ENCODE assay signal across 6 cellular contexts in genomic region chr9:138199917-138200316, GRCh38.
DNase-seq lines count a peak whose midpoint lies in the region; FAIRE-seq and TF ChIP-seq lines count a peak whose summit lies in the region.
"Not testable (repeated sequence)": the region's sequence is repeated elsewhere in the genome, so short reads cannot be mapped to it uniquely, and the experiment has no call there.

No MANE protein-coding gene starts in this region.

- not testable (repeated sequence) for H3K27ac Mint-ChIP-seq in activated CD4-positive, alpha-beta T cell treated with anti-CD3 and anti-CD28 coated beads, Interleukin-2, amount 10 ng/mL, durations not matched to agents 24 days and 14 days; chondrocyte (ENCODE audit: unreplicated experiment); endodermal cell

- H3K9me3 ChIP-seq in endodermal cell (ENCODE audit: control insufficient read depth, low read length); kidney (ENCODE audit: control insufficient read depth in 1 of 2, low read length in 2 of 2): not testable (repeated sequence)

- H3K36me3 Mint-ChIP-seq in activated CD4-positive, alpha-beta T cell treated with anti-CD3 and anti-CD28 coated beads, Interleukin-2, amount 10 ng/mL, durations not matched to agents 24 days and 14 days (ENCODE audit: low read depth); chondrocyte (ENCODE audit: low read depth); endodermal cell (ENCODE audit: low read depth): not testable (repeated sequence)

- H3K9me3 Mint-ChIP-seq in activated CD4-positive, alpha-beta T cell treated with anti-CD3 and anti-CD28 coated beads, Interleukin-2, amount 10 ng/mL, durations not matched to agents 24 days and 14 days; chondrocyte (ENCODE audit: low read depth); endodermal cell: not testable (repeated sequence)

- not testable (repeated sequence) for H3K27ac ChIP-seq in endodermal cell (ENCODE audit: low read depth, low read length); kidney (ENCODE audit: low read depth in 2 of 2, low read length in 2 of 2)

- not testable (repeated sequence) for TF ChIP-seq CTCF in chondrocyte (IDR thresholded peaks at IDR 0.05); endodermal cell (conservative IDR thresholded peaks at IDR 0.05); kidney (IDR thresholded peaks at IDR 0.05; ENCODE audit: borderline replicate concordance, extremely low read depth, insufficient read depth)

- not testable (repeated sequence) for H3K9ac ChIP-seq in endodermal cell (ENCODE audit: extremely low read depth, low read length, poor library complexity, severe bottlenecking); kidney (ENCODE audit: low read length in 2 of 2)

- not testable (repeated sequence) for H3K4me3 ChIP-seq in endodermal cell (ENCODE audit: low read length); kidney (ENCODE audit: low read length in 2 of 2)

- not testable (repeated sequence) for H3K27me3 Mint-ChIP-seq in activated CD4-positive, alpha-beta T cell treated with anti-CD3 and anti-CD28 coated beads, Interleukin-2, amount 10 ng/mL, durations not matched to agents 24 days and 14 days; chondrocyte (ENCODE audit: low read depth)
- H3K27me3 Mint-ChIP-seq in endodermal cell (ENCODE audit: insufficient read depth): peaks cover 11% of the 10 kb centered on the region

- H3K4me3 Mint-ChIP-seq in activated CD4-positive, alpha-beta T cell treated with anti-CD3 and anti-CD28 coated beads, Interleukin-2, amount 10 ng/mL, durations not matched to agents 24 days and 14 days; chondrocyte (ENCODE audit: unreplicated experiment); endodermal cell: not testable (repeated sequence)

- not testable (repeated sequence) for FAIRE-seq in kidney (lab: Jason Lieb, UNC)

- not testable (repeated sequence) for H3K36me3 ChIP-seq in endodermal cell (ENCODE audit: control insufficient read depth, insufficient read depth, low read length); kidney (ENCODE audit: control insufficient read depth in 1 of 2, insufficient read depth in 2 of 2, low read length in 2 of 2)

- not testable (repeated sequence) for H3K4me1 ChIP-seq in endodermal cell (ENCODE audit: control insufficient read depth, insufficient read depth, low read length); kidney (ENCODE audit: control insufficient read depth in 1 of 2, insufficient read depth in 1 of 2, low read depth in 1 of 2, low read length in 2 of 2)

- intact Hi-C loops in activated CD4-positive, alpha-beta T cell treated with anti-CD3 and anti-CD28 coated beads, Interleukin-2, amount 10 ng/mL, durations not matched to agents 24 days and 14 days (cut with micrococcal nuclease); cardiac septum (cut with DNase I); kidney (cut with DNase I): not testable (repeated sequence)

- H3K4me1 Mint-ChIP-seq in activated CD4-positive, alpha-beta T cell treated with anti-CD3 and anti-CD28 coated beads, Interleukin-2, amount 10 ng/mL, durations not matched to agents 24 days and 14 days; chondrocyte (ENCODE audit: low read depth); endodermal cell: not testable (repeated sequence)

- WGBS in endodermal cell (ENCODE audit: insufficient coverage in 1 of 2, insufficient read length in 1 of 2), 2 experiments: 85 to 88% methylated on average over 6 to 11 of the region's 12 CpGs

- not testable (repeated sequence) for H3K27me3 ChIP-seq in endodermal cell (ENCODE audit: control insufficient read depth, insufficient read depth, low read length, poor library complexity, severe bottlenecking)

- DNase-seq in activated CD4-positive, alpha-beta T cell treated with anti-CD3 and anti-CD28 coated beads, Interleukin-2, amount 10 ng/mL, durations not matched to agents 24 days and 14 days: peak; percentile 33
- DNase-seq in chondrocyte (ENCODE audit: low spot score) (peak; percentile 27), endodermal cell (peak; percentile 4), cardiac septum (ENCODE audit: low spot score) (peak; percentile 27), kidney (peak; percentile 41), mesenteric fat pad (ENCODE audit: low spot score) (peak; percentile 87)

Comparison
In these comparisons a context has a peak if more than half of its experiments do, and no peak if none do; other contexts are left out.
1. DNase-seq: peak in every context shown above with its lines; median percentile 87 in mesenteric fat pad; 41 in kidney; 33 in activated CD4-positive, alpha-beta T cell treated with anti-CD3 and anti-CD28 coated beads, Interleukin-2, amount 10 ng/mL, durations not matched to agents 24 days and 14 days; 27 in chondrocyte; 27 in cardiac septum; 4 in endodermal cell.